1 cellular context compared by ENCODE assay signal in the genomic region with DNA sequence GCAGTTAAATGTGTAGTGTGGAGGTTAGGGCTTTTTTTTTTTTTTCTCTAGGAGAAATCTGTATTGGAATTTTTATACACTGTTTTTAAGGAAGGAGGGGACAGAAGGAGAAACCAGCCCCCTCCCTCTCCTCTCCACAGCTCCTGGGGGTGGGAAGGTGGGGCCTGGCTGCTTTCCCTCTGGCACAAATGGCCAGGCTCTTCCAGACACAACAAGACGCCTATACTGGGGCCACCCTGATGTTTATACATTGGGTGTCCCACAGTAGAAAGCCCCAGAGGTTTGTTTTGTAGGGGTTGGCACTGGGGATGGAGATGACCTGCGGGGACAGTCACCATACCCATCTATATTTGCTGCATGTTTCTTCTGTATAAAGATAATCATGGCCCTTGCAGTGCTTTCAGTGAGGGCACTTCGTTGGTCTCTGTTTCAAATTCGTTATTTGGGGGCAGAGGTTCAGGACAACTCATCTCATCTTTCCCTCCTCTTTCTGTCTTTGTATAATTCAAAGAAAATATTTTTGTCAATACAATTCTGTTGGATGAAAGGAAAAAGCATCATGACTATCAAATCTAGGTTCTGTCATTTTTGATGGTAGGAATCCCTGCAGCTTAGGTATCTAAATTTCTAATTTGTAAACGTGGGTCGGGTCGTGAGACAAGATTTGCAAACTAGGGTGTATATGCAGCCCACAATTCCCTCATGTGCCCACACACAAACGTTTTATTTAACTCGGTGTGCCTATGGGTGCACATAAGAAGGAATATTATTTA.
TF ChIP-seq lines count a peak whose summit lies in the region.

No MANE protein-coding gene starts in this region.

TF ChIP-seq in GM23338, 12 proteins besides CTCF, POLR2A, EP300 and RAD21:
- TF ChIP-seq STAT1 (IDR thresholded peaks at IDR 0.05; ENCODE audit: unreplicated experiment) (no peak), EZH2 (IDR thresholded peaks at IDR 0.05; ENCODE audit: low read depth, unreplicated experiment) (peak; percentile 80)
